ENCODE assay signal across 9 cellular contexts in the genomic region with DNA sequence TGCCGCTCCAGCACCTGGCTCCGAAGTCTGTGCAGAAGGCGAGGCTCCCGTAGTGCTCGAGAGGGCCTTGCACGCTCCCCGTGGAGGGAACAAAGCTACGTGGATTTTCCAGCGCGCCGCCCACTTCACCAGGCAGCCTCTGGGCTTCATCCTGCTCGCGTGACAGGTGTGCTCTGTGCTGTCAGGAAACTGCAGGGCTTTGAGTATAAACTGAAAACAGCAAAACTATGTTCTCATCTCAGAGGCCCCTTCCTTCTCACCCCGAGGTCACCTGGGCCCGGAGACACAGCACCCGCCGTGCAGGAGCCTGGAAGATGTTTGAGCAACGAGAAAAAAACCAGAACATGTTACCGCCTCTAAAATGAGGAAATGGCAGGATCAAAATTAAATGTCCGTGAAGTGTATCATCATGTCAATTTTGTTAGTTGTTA. TPM values are rescaled to one million over a fixed set of nuclear protein-coding genes. Genes with fewer than 3 reads are reported as not detected.
A peak's percentile ranks its signal among the peaks of the same experiment; 100 is the strongest.
DNase-seq lines count a peak whose midpoint lies in the region; ATAC-seq, FAIRE-seq and TF ChIP-seq lines count a peak whose summit lies in the region.
"Had no signal": no experiment of that assay in that cellular context is flagged by ENCODE, and none has a peak within 500 bp of the region (broad histone marks: within the 10 kb centered on the region; RNA-seq: fewer than 3 reads in every experiment).

No MANE protein-coding gene starts in this region.

- H3K27ac ChIP-seq in A549 = no peak overlapping the region
- H3K27ac ChIP-seq in keratinocyte (ENCODE audit: control insufficient read depth, insufficient read depth, low read length) = no peak overlapping the region

- WGBS in A549 (ENCODE audit: missing lambda C conversion rate) = 96% methylated on average over 20 of the region's 20 CpGs

- TF ChIP-seq CTCF in A549 (IDR thresholded peaks at IDR 0.05) = no peak
- no peak for TF ChIP-seq CTCF in WTC11 (IDR thresholded peaks at IDR 0.05)
- TF ChIP-seq CTCF in keratinocyte (optimal IDR thresholded peaks at IDR 0.05 in 1 of 3, IDR thresholded peaks at IDR 0.05 in 1 of 3, conservative IDR thresholded peaks at IDR 0.05 in 1 of 3; ENCODE audit: extremely low read depth in 1 of 3, insufficient read depth in 2 of 3, low read length in 3 of 3) = no peak

- no peak for TF ChIP-seq EP300 in A549 (IDR thresholded peaks at IDR 0.05)

- H3K27me3 Mint-ChIP-seq in WTC11 (ENCODE audit: low read depth) = no peaks in the 10 kb centered on the region

- no peak overlapping the region for H3K27ac Mint-ChIP-seq in WTC11

- H3K4me3 Mint-ChIP-seq in WTC11 = peak overlapping the region; percentile 63; the same call in 1 of the 2 replicates

- no peak overlapping the region for H3K4me3 ChIP-seq in A549
- no peak overlapping the region for H3K4me3 ChIP-seq in keratinocyte (ENCODE audit: control insufficient read depth in 2 of 3, extremely low read depth in 1 of 3, insufficient read depth in 2 of 3, low read depth in 1 of 3, low read length in 3 of 3)

- no peak overlapping the region for H2AFZ ChIP-seq in keratinocyte (ENCODE audit: control insufficient read depth, low read length)

- peaks cover 7% of the 10 kb centered on the region; the same call in 1 of the 2 replicates for H3K4me1 Mint-ChIP-seq in WTC11

- FAIRE-seq in A549 (lab: Jason Lieb, UNC) = no peak
- no peak for FAIRE-seq in keratinocyte (lab: Jason Lieb, UNC)

- TF ChIP-seq RAD21 in A549 (conservative IDR thresholded peaks at IDR 0.05 in 1 of 2, IDR thresholded peaks at IDR 0.05 in 1 of 2) = no peak

- in situ Hi-C loops in G401 (cut with HindIII; ENCODE audit: low sequenced_read_pairs) = no loop called here

- H3K27me3 ChIP-seq in keratinocyte (ENCODE audit: control insufficient read depth, extremely low read depth, insufficient read depth, low read length) = no peaks in the 10 kb centered on the region

- peaks cover 3% of the 10 kb centered on the region; the same call in 1 of the 2 replicates for H3K36me3 Mint-ChIP-seq in WTC11

- no peak overlapping the region for H3K9ac ChIP-seq in keratinocyte (ENCODE audit: control insufficient read depth, extremely low read depth, insufficient read depth, low read length)

- no peaks in the 10 kb centered on the region for H3K9me1 ChIP-seq in keratinocyte (ENCODE audit: control insufficient read depth, extremely low read depth, insufficient read depth, low read length)

- ATAC-seq in A549 (no peak), WTC11 (no peak), HG02798 (IDR thresholded peaks at IDR 0.05; ENCODE audit: poor library complexity, unreplicated experiment) (no peak), GM18517 (IDR thresholded peaks at IDR 0.05; ENCODE audit: unreplicated experiment) (no peak), HG03175 (IDR thresholded peaks at IDR 0.05; ENCODE audit: unreplicated experiment) (no peak)

- dilution Hi-C loops in keratinocyte (cut with MboI; ENCODE audit: extremely low pct_ligation_motif_present, low sequenced_read_pairs) = no loop called here

- H3K4me2 ChIP-seq in A549 = peak overlapping the region; percentile 95
- peak overlapping the region; percentile 10 for H3K4me2 ChIP-seq in keratinocyte (ENCODE audit: control insufficient read depth, extremely low read depth, insufficient read depth, low read depth, low read length)

- H3K9me3 ChIP-seq in A549 = no peaks in the 10 kb centered on the region
- no peaks in the 10 kb centered on the region for H3K9me3 ChIP-seq in keratinocyte (ENCODE audit: control insufficient read depth, low read depth, low read length)

- no peak for DNase-seq in A549 (ENCODE audit: low read depth in 1 of 2, low spot score in 1 of 2)
- DNase-seq in G401 (ENCODE audit: low spot score) = peak; percentile 38
- no peak for DNase-seq in WTC11 (ENCODE audit: low spot score)
- no peak for DNase-seq in keratinocyte (ENCODE audit: low read depth, low spot score)
- DNase-seq in T1000 (lab: John Stamatoyannopoulos, UW) = no peak
- DNase-seq: stimulated activated naive CD4-positive, alpha-beta T cell had no signal

- peaks cover 51% of the 10 kb centered on the region for H3K79me2 ChIP-seq in keratinocyte (ENCODE audit: control insufficient read depth, insufficient read depth, low read length)

- TF ChIP-seq POLR2A in A549 (IDR thresholded peaks at IDR 0.05; ENCODE audit: low read length) = no peak

- H3K4me1 ChIP-seq in A549 (peaks cover 14% of the 10 kb centered on the region), keratinocyte (ENCODE audit: control insufficient read depth, extremely low read depth, insufficient read depth, low read length) (peaks cover 13% of the 10 kb centered on the region)

- H3K36me3 ChIP-seq in keratinocyte (ENCODE audit: control insufficient read depth in 2 of 2, extremely low read depth in 1 of 2, insufficient read depth in 2 of 2, low read length in 2 of 2) = peaks cover 0 to 4% of the 10 kb centered on the region in 2 experiments

- no peaks in the 10 kb centered on the region for H4K20me1 ChIP-seq in keratinocyte (ENCODE audit: control insufficient read depth, extremely low read depth, insufficient read depth, low read length)

- POLR2A ChIA-PET in A549 (lab: Yijun Ruan, JAX) (no interaction called here), WTC11 (lab: Charles Lee) (no interaction called here)

- no peaks in the 10 kb centered on the region for H3K9me3 Mint-ChIP-seq in WTC11

- CTCF ChIA-PET in A549 (lab: Yijun Ruan, JAX) = interaction anchor here (0.9 to 14.9 kb wide), 5 partner anchors 19 to 447 kb away, joined by 3 to 138 read pairs (median 3); no protein-coding TSS in a partner anchor
- CTCF ChIA-PET in WTC11 (lab: Charles Lee) = interaction anchor here (0.7 to 3.1 kb wide), 6 partner anchors 15 to 68 kb away, joined by 3 to 22 read pairs (median 4); no protein-coding TSS in a partner anchor

TF ChIP-seq in A549, 52 proteins besides CTCF, POLR2A, EP300 and RAD21 (continues in another document):
- TF ChIP-seq HOXB13 (CRISPR knock-in tag; IDR thresholded peaks at IDR 0.05; ENCODE audit: low read depth) (no peak), ZFP36 (IDR thresholded peaks at IDR 0.05; ENCODE audit: borderline replicate concordance, partially characterized antibody) (no peak)

RNA-seq across cellular contexts. Expression of a gene that starts 17.6 kb away (rescaled TPM):
- polyA plus RNA-seq in A549 (2011; rRNA removed) = 0.50 and 0.87 TPM in 2 replicates
- polyA plus RNA-seq in A549 (2012; cell fraction: cytosol; rRNA removed) = 1.3 and 2.3 TPM in 2 replicates
- 1.7 and 2.9 TPM in 2 replicates for polyA plus RNA-seq in A549 (2012; cell fraction: nucleus; rRNA removed)
- 0.70 to 0.75 TPM (median 0.74 TPM) in 3 replicates for polyA plus RNA-seq in A549 (2017; fragmentation: RNase III; extraction: RNeasy Plus Mini Kit Qiagen cat#74134 plus additional on column Dnase treatment)
- polyA minus RNA-seq in A549 (2011; rRNA and poly(A)+ RNA removed) = 0.68 and 1.7 TPM in 2 replicates
- total RNA-seq in G401 (2014; rRNA removed; shearing (Covaris generic)) = 1.2 TPM in 1 of 2 replicates, not detected in the other
- total RNA-seq in WTC11 (2021) = 0.87 to 1.1 TPM (median 0.92 TPM) in 3 replicates
- 0.13 to 0.24 TPM (median 0.15 TPM) in 3 replicates for polyA plus RNA-seq in keratinocyte
- 0.14 TPM for polyA plus RNA-seq in keratinocyte (2011; ENCODE audit: low read depth)
- 0.10 TPM in 1 of 2 replicates, not detected in the other for polyA plus RNA-seq in keratinocyte (2011; cell fraction: cytosol; rRNA removed)
- 0.16 and 0.23 TPM in 2 replicates for polyA plus RNA-seq in keratinocyte (2011; cell fraction: nucleus; rRNA removed)
- 0.23 TPM in 1 of 2 replicates, not detected in the other for polyA plus RNA-seq in keratinocyte (2012; ENCODE audit: low replicate concordance)
- polyA minus RNA-seq in keratinocyte = 0.20 TPM in 1 of 3 replicates, not detected in the others
- not detected for polyA minus RNA-seq in keratinocyte (2011; cell fraction: cytosol; rRNA and poly(A)+ RNA removed)
- polyA minus RNA-seq in keratinocyte (2011; cell fraction: nucleus; rRNA and poly(A)+ RNA removed) = not detected in 2 replicates

RNA-seq across cellular contexts. Expression of a gene that starts 43.8 kb away (rescaled TPM):
- polyA plus RNA-seq in A549 (2011; rRNA removed) (not detected in 2 replicates), A549 (2017; fragmentation: RNase III; extraction: RNeasy Plus Mini Kit Qiagen cat#74134 plus additional on column Dnase treatment) (not detected in 3 replicates), keratinocyte (0.05 to 0.58 TPM (median 0.09 TPM) in 3 replicates)
- polyA plus RNA-seq in A549 (2012; cell fraction: cytosol; rRNA removed) = 0.01 TPM in 1 of 2 replicates, not detected in the other
- polyA plus RNA-seq in A549 (2012; cell fraction: nucleus; rRNA removed) = 0.12 and 0.22 TPM in 2 replicates
- not detected in 2 replicates for polyA minus RNA-seq in A549 (2011; rRNA and poly(A)+ RNA removed)
- total RNA-seq in G401 (2014; rRNA removed; shearing (Covaris generic)) = 0.34 TPM in 1 of 2 replicates, not detected in the other
- 0.48 TPM in 1 of 3 replicates, not detected in the others for total RNA-seq in WTC11 (2021)
- not detected for polyA plus RNA-seq in keratinocyte (2011; ENCODE audit: low read depth)
- 0.10 TPM in 1 of 2 replicates, not detected in the other for polyA plus RNA-seq in keratinocyte (2011; cell fraction: cytosol; rRNA removed)
- polyA plus RNA-seq in keratinocyte (2011; cell fraction: nucleus; rRNA removed) = 0.17 and 0.18 TPM in 2 replicates
- polyA plus RNA-seq in keratinocyte (2012; ENCODE audit: low replicate concordance) = 0.41 TPM in 1 of 2 replicates, not detected in the other
- 0.20 TPM in 1 of 3 replicates, not detected in the others for polyA minus RNA-seq in keratinocyte
- polyA minus RNA-seq in keratinocyte (2011; cell fraction: cytosol; rRNA and poly(A)+ RNA removed) = not detected
- polyA minus RNA-seq in keratinocyte (2011; cell fraction: nucleus; rRNA and poly(A)+ RNA removed) = 0.31 TPM in 1 of 2 replicates, not detected in the other

RNA-seq across cellular contexts. Expression of a gene that starts 51.4 kb away (rescaled TPM):
- polyA plus RNA-seq in A549 (2011; rRNA removed) = 5.4 and 7.6 TPM in 2 replicates
- 3.9 and 4.5 TPM in 2 replicates for polyA plus RNA-seq in A549 (2012; cell fraction: cytosol; rRNA removed)
- 4.3 and 5.9 TPM in 2 replicates for polyA plus RNA-seq in A549 (2012; cell fraction: nucleus; rRNA removed)
- 6.2 to 7.1 TPM (median 7.0 TPM) in 3 replicates for polyA plus RNA-seq in A549 (2017; fragmentation: RNase III; extraction: RNeasy Plus Mini Kit Qiagen cat#74134 plus additional on column Dnase treatment)
- 4.5 and 5.2 TPM in 2 replicates for polyA minus RNA-seq in A549 (2011; rRNA and poly(A)+ RNA removed)
- total RNA-seq in G401 (2014; rRNA removed; shearing (Covaris generic)) = 5.5 and 10.6 TPM in 2 replicates
- 10.2 to 13.2 TPM (median 10.4 TPM) in 3 replicates for total RNA-seq in WTC11 (2021)
- polyA plus RNA-seq in keratinocyte = 4.7 to 6.3 TPM (median 6.2 TPM) in 3 replicates
- polyA plus RNA-seq in keratinocyte (2011; ENCODE audit: low read depth) = 4.8 TPM
- 3.5 TPM in 2 replicates for polyA plus RNA-seq in keratinocyte (2011; cell fraction: cytosol; rRNA removed)
- polyA plus RNA-seq in keratinocyte (2011; cell fraction: nucleus; rRNA removed) = 11.7 and 13.8 TPM in 2 replicates
- polyA plus RNA-seq in keratinocyte (2012; ENCODE audit: low replicate concordance) = 5.4 and 6.2 TPM in 2 replicates
- 4.0 to 5.1 TPM (median 4.3 TPM) in 3 replicates for polyA minus RNA-seq in keratinocyte
- polyA minus RNA-seq in keratinocyte (2011; cell fraction: cytosol; rRNA and poly(A)+ RNA removed) = 0.58 TPM
- polyA minus RNA-seq in keratinocyte (2011; cell fraction: nucleus; rRNA and poly(A)+ RNA removed) = 3.2 and 5.5 TPM in 2 replicates
